8 cellular contexts compared by ENCODE assay signal in genomic region chr12:30823140-30823669, GRCh38.
A peak's percentile ranks its signal among the peaks of the same experiment; 100 is the strongest.
DNase-seq lines count a peak whose midpoint lies in the region; ATAC-seq and TF ChIP-seq lines count a peak whose summit lies in the region.

No MANE protein-coding gene starts in this region.

- TF ChIP-seq CTCF in choroid plexus epithelial cell (conservative IDR thresholded peaks at IDR 0.05; ENCODE audit: low read depth, low read length), result no peak

- H3K9me3 Mint-ChIP-seq in stimulated activated naive CD8-positive, alpha-beta T cell treated with anti-CD3 and anti-CD28 coated beads, Interleukin-15, amount 100 ng/mL, for 72 hours, result no peaks in the 10 kb centered on the region

- H3K27ac Mint-ChIP-seq in stimulated activated naive CD8-positive, alpha-beta T cell treated with anti-CD3 and anti-CD28 coated beads, Interleukin-15, amount 100 ng/mL, for 72 hours, result no peak overlapping the region

- peaks cover 61% of the 10 kb centered on the region for H3K27me3 Mint-ChIP-seq in stimulated activated naive CD8-positive, alpha-beta T cell treated with anti-CD3 and anti-CD28 coated beads, Interleukin-15, amount 100 ng/mL, for 72 hours

- H3K4me3 Mint-ChIP-seq in stimulated activated naive CD8-positive, alpha-beta T cell treated with anti-CD3 and anti-CD28 coated beads, Interleukin-15, amount 100 ng/mL, for 72 hours, result peak overlapping the region; percentile 86 to 88

- peak; percentile 41 for ATAC-seq in GM19372 (IDR thresholded peaks at IDR 0.05; ENCODE audit: low read depth, unreplicated experiment)
- peak; percentile 86 for ATAC-seq in stimulated activated naive CD8-positive, alpha-beta T cell treated with anti-CD3 and anti-CD28 coated beads, Interleukin-15, amount 100 ng/mL, for 72 hours
- no peak for ATAC-seq in GM21529 (IDR thresholded peaks at IDR 0.05; ENCODE audit: unreplicated experiment)

- H3K4me1 Mint-ChIP-seq in stimulated activated naive CD8-positive, alpha-beta T cell treated with anti-CD3 and anti-CD28 coated beads, Interleukin-15, amount 100 ng/mL, for 72 hours, result peaks cover 23% of the 10 kb centered on the region

- peak overlapping the region; percentile 59 for H3K4me3 ChIP-seq in choroid plexus epithelial cell (ENCODE audit: low read depth, low read length)

- peak; percentile 2 for DNase-seq in T follicular helper cell (ENCODE audit: low read depth)
- DNase-seq in choroid plexus epithelial cell (ENCODE audit: low read depth), result no peak
- peak; percentile 5 for DNase-seq in medulla oblongata (ENCODE audit: extremely low spot score)
- DNase-seq in stimulated activated naive CD8-positive, alpha-beta T cell treated with anti-CD3 and anti-CD28 coated beads, Interleukin-15, amount 100 ng/mL, for 72 hours, result peak in 1 of 2 donors; percentile 45
- DNase-seq in DMS 273 treated with DMSO at 0.1 percent for 48 hours (lab: John Stamatoyannopoulos, UW), result no peak
- DNase-seq in NCI-H1105 treated with DMSO at 0.1 percent for 48 hours (lab: John Stamatoyannopoulos, UW), result no peak

Comparison
In these comparisons a context has a peak if more than half of its experiments do, and no peak if none do; other contexts are left out.
1. DNase-seq: peak in T follicular helper cell (single experiment) and medulla oblongata (single experiment); none in choroid plexus epithelial cell (single experiment), DMS 273 treated with DMSO at 0.1 percent for 48 hours (single experiment) and NCI-H1105 treated with DMSO at 0.1 percent for 48 hours (single experiment).